ENCODE assay signal across 7 cellular contexts in the genomic region with DNA sequence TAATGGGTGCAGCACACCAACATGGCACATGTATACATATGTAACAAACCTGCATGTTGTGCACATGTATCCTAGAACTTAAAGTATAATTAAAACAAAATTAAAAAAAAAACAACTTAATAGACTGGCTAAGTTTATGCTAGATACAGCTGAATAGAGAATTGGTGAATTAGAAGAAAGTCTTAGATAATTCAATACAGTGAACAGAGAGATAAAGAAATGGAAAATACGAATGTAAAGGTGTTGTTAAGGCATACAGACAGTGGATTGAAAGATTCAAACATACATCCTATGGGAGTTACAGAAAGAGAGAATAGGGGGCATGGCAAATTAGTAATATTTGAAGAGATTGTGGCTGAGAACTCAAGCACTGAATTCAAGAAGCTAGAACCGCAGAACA.
"Had no signal": no experiment of that assay in that cellular context is flagged by ENCODE, and none has a peak within 500 bp of the region (broad histone marks: within the 10 kb centered on the region; RNA-seq: fewer than 3 reads in every experiment).

No MANE protein-coding gene starts in this region.

- H3K4me3 ChIP-seq: GM12878 had no signal

- DNase-seq: GDM1, GF-D8 had no signal

- FAIRE-seq: GM12878, GM12891, GM12892, GM18507, GM19239 had no signal

- ATAC-seq: GM12878 had no signal
